27 cellular contexts compared by ENCODE assay signal in the genomic region with DNA sequence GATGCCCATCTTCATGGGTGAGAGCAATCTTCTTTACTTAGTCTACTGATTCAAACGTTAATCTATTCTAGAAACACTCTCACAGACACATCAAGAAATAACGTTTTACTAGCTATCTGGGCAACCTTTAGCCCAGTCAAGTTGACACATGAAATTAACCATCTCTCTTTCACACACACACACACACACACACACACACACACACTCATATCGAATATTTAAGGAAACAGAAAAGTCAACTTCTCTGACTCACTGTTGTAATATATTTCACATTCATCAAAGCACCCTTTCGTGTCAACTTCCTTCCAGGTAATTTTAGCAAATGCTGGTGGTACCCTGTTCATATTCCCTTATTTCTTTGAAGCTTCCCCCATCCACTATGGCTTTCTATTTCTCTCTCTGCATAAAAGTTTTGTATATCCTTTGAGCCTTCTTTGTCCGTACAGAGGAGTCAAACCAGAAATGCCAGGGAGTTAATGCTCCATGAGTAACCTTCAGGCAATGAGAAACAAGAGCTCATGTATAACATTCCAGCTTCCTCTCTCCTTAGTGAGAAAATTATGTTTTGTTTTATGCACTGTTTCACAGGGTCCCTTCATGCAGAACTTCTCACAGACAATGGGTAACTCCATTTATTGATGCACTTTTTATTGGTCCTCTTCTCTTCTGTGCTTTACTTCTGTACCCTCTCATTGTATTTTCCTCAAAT.
DNase-seq lines count a peak whose midpoint lies in the region; ATAC-seq, FAIRE-seq and TF ChIP-seq lines count a peak whose summit lies in the region.
"Had no signal": no experiment of that assay in that cellular context is flagged by ENCODE, and none has a peak within 500 bp of the region (broad histone marks: within the 10 kb centered on the region; RNA-seq: fewer than 3 reads in every experiment).

No MANE protein-coding gene starts in this region.

- no peaks in the 10 kb centered on the region for H3F3A ChIP-seq in PC-3 (ENCODE audit: low read length, unreplicated experiment)

- H3K9ac ChIP-seq in PC-3 (ENCODE audit: low read length) (no peak overlapping the region), K562 (ENCODE audit: insufficient read depth in 1 of 2, low read depth in 2 of 2, low read length in 2 of 2) (no peak overlapping the region)

- H3K36me3 Mint-ChIP-seq in activated T-cell treated with anti-CD3 and anti-CD28 coated beads, Interleukin-2, amount 50 U/mL, for 72 hours (ENCODE audit: insufficient read depth in 2 of 2), result peaks cover 10 to 17% of the 10 kb centered on the region in 2 donors
- H3K36me3 Mint-ChIP-seq in type B pancreatic cell, result peaks cover 5% of the 10 kb centered on the region
- H3K36me3 Mint-ChIP-seq: IgD-negative memory B cell had no signal

- intact Hi-C loops in PC-3 (cut with micrococcal nuclease), result no loop called here
- intact Hi-C loops in K562 (cut with micrococcal nuclease), result loop anchor here (10.0 kb wide), 1 partner anchor 70 kb away; no protein-coding TSS in a partner anchor

- H3K27ac ChIP-seq in PC-3 (ENCODE audit: low read length) (no peak overlapping the region), K562 (ENCODE audit: extremely low read depth, low read depth, low read length) (no peak overlapping the region)
- H3K27ac ChIP-seq: breast epithelium, esophagus squamous epithelium, gastroesophageal sphincter, SJSA1 had no signal

- H3K27me3 ChIP-seq in PC-3 (ENCODE audit: low read length), result no peaks in the 10 kb centered on the region
- no peaks in the 10 kb centered on the region for H3K27me3 ChIP-seq in K562 (ENCODE audit: control insufficient read depth in 2 of 2, insufficient read depth in 2 of 2, low read length in 2 of 2)
- H3K27me3 ChIP-seq: breast epithelium, esophagus squamous epithelium, gastroesophageal sphincter, SJSA1 had no signal

- H3K27me3 Mint-ChIP-seq in activated T-cell treated with anti-CD3 and anti-CD28 coated beads, Interleukin-2, amount 50 U/mL, for 72 hours (ENCODE audit: low read depth), result no peaks in the 10 kb centered on the region
- no peaks in the 10 kb centered on the region for H3K27me3 Mint-ChIP-seq in type B pancreatic cell
- H3K27me3 Mint-ChIP-seq: activated CD4-positive, alpha-beta T cell treated with anti-CD3 and anti-CD28 coated beads, Interleukin-2, amount 10 ng/mL, durations not matched to agents 7 days and 5 days; IgD-negative memory B cell had no signal

- in situ Hi-C loops in K562 (cut with MboI), result no loop called here

- H4K20me1 ChIP-seq in PC-3 (ENCODE audit: low read length) (no peaks in the 10 kb centered on the region), K562 (replicated peaks; ENCODE audit: control insufficient read depth, insufficient read depth, low read length) (no peaks in the 10 kb centered on the region)

- no peak for FAIRE-seq in K562 (lab: Jason Lieb, UNC)
- FAIRE-seq: colon, GM18507, keratinocyte, RCC 7860 had no signal

- H3K79me2 ChIP-seq in PC-3 (ENCODE audit: low read length) (no peaks in the 10 kb centered on the region), K562 (ENCODE audit: control insufficient read depth, insufficient read depth, low read length) (no peaks in the 10 kb centered on the region)

- no peaks in the 10 kb centered on the region for H3K9me1 ChIP-seq in K562 (ENCODE audit: control insufficient read depth, insufficient read depth, low read length)

- no peak for DNase-seq in activated T-cell treated with anti-CD3 and anti-CD28 coated beads, Interleukin-2, amount 50 U/mL, for 72 hours
- DNase-seq in activated T-cell treated with anti-CD3 and anti-CD28 coated beads for 4 hours (no peak), PC-3 (peak; percentile 12), K562 (ENCODE audit: extremely low read depth in 1 of 4, low spot score in 3 of 4) (no peak), renal cortical epithelial cell (ENCODE audit: low read depth) (peak; percentile 87), foreskin melanocyte (no peak), type B pancreatic cell (ENCODE audit: extremely low spot score, unreplicated experiment) (no peak)
- DNase-seq: ACHN; activated CD4-positive, alpha-beta T cell treated with anti-CD3 and anti-CD28 coated beads, Interleukin-2, amount 10 ng/mL, durations not matched to agents 7 days and 5 days; C1 segment of cervical spinal cord; effector memory CD4-positive, alpha-beta T cell; esophagus squamous epithelium; H9; hypothalamus; NCI-H510A treated with DMSO at 0.1 percent for 48 hours; NK-92 treated with Interleukin-12 subunit alpha and Interleukin-12 subunit beta, amount 100 ng/mL, for 24 hours; occipital lobe; stimulated activated CD4-positive, alpha-beta T cell treated with anti-CD3 and anti-CD28 coated beads, Interleukin-4, amount 100 ng/mL, for 24 hours had no signal

- no peak overlapping the region for H3K4me3 Mint-ChIP-seq in activated T-cell treated with anti-CD3 and anti-CD28 coated beads, Interleukin-2, amount 50 U/mL, for 72 hours
- H3K4me3 Mint-ChIP-seq in type B pancreatic cell, result no peak overlapping the region
- H3K4me3 Mint-ChIP-seq: activated CD4-positive, alpha-beta T cell treated with anti-CD3 and anti-CD28 coated beads, Interleukin-2, amount 10 ng/mL, durations not matched to agents 7 days and 5 days; H9; IgD-negative memory B cell had no signal

- BruUV-seq in PC-3 (replicated peaks; lab: Mats Ljungman, UMichigan) (no TSS peak), K562 (replicated peaks; lab: Mats Ljungman, UMichigan) (no TSS peak)

- H3K9me3 ChIP-seq in PC-3 (ENCODE audit: low read length) (no peaks in the 10 kb centered on the region), K562 (replicated peaks; ENCODE audit: control insufficient read depth, insufficient read depth, low read depth, low read length) (no peaks in the 10 kb centered on the region)
- H3K9me3 ChIP-seq: breast epithelium, esophagus squamous epithelium, gastroesophageal sphincter, SJSA1 had no signal

- 29% methylated on average over 5 of the region's 5 CpGs for WGBS in K562 (ENCODE audit: insufficient coverage, low coverage, missing lambda C conversion rate)

- H2AFZ ChIP-seq in PC-3 (ENCODE audit: low read length), result no peak overlapping the region
- H2AFZ ChIP-seq in K562 (ENCODE audit: low read depth, low read length), result peak overlapping the region; percentile 32; the same call in 1 of the 2 replicates

- H3K4me3 ChIP-seq in PC-3 (ENCODE audit: low read length) (no peak overlapping the region), K562 (no peak overlapping the region)
- H3K4me3 ChIP-seq: breast epithelium, esophagus squamous epithelium, gastroesophageal sphincter, SJSA1 had no signal

- no peaks in the 10 kb centered on the region for H3K9me2 ChIP-seq in PC-3 (replicated peaks; ENCODE audit: low read length)

- no peak for TF ChIP-seq RAD21 in K562 (CRISPR knock-in tag; conservative IDR thresholded peaks at IDR 0.05 in 1 of 2, IDR thresholded peaks at IDR 0.05 in 1 of 2)

- H3K36me3 ChIP-seq in PC-3 (ENCODE audit: low read depth, low read length) (no peaks in the 10 kb centered on the region), K562 (ENCODE audit: control insufficient read depth, insufficient read depth, low read length) (no peaks in the 10 kb centered on the region)
- H3K36me3 ChIP-seq: breast epithelium, esophagus squamous epithelium, gastroesophageal sphincter, SJSA1 had no signal

- peaks cover 53% of the 10 kb centered on the region for H3K4me1 Mint-ChIP-seq in activated T-cell treated with anti-CD3 and anti-CD28 coated beads, Interleukin-2, amount 50 U/mL, for 72 hours (ENCODE audit: low read depth)
- peaks cover 13% of the 10 kb centered on the region for H3K4me1 Mint-ChIP-seq in type B pancreatic cell (ENCODE audit: unreplicated experiment)

- H3K4me1 ChIP-seq in PC-3 (ENCODE audit: insufficient read depth, low read length) (no peaks in the 10 kb centered on the region), K562 (replicated peaks in 1 of 2; ENCODE audit: control insufficient read depth in 2 of 2, insufficient read depth in 2 of 2, low read length in 2 of 2) (no peaks in the 10 kb centered on the region)
- H3K4me1 ChIP-seq: breast epithelium, esophagus squamous epithelium, gastroesophageal sphincter, SJSA1 had no signal

- TF ChIP-seq EP300 in K562 (IDR thresholded peaks at IDR 0.05; ENCODE audit: low read length), result no peak

- H3K4me2 ChIP-seq in PC-3 (ENCODE audit: low read length) (no peak overlapping the region), K562 (ENCODE audit: insufficient read depth, low read length) (no peak overlapping the region)

- H3K27ac Mint-ChIP-seq in activated T-cell treated with anti-CD3 and anti-CD28 coated beads, Interleukin-2, amount 50 U/mL, for 72 hours, result peak overlapping the region; percentile 55
- H3K27ac Mint-ChIP-seq in type B pancreatic cell, result no peak overlapping the region
- H3K27ac Mint-ChIP-seq: activated CD4-positive, alpha-beta T cell treated with anti-CD3 and anti-CD28 coated beads, Interleukin-2, amount 10 ng/mL, durations not matched to agents 7 days and 5 days; H9 had no signal

- TF ChIP-seq POLR2A in K562 (conservative IDR thresholded peaks at IDR 0.05), result no peak

- TF ChIP-seq CTCF in PC-3 (conservative IDR thresholded peaks at IDR 0.05; ENCODE audit: low read depth, low read length) (no peak), K562 (IDR thresholded peaks at IDR 0.05 in 2 of 3, conservative IDR thresholded peaks at IDR 0.05 in 1 of 3; ENCODE audit: insufficient read depth in 2 of 3, low read depth in 1 of 3, low read length in 3 of 3) (no peak), type B pancreatic cell (conservative IDR thresholded peaks at IDR 0.05) (no peak)

- POLR2A ChIA-PET in PC-3 (lab: Charles Lee; ENCODE audit: unreplicated experiment), result no interaction called here
- POLR2A ChIA-PET in K562 (lab: Yijun Ruan, JAX), result no interaction called here

- peaks cover 7 to 11% of the 10 kb centered on the region in 2 donors for H3K9me3 Mint-ChIP-seq in activated T-cell treated with anti-CD3 and anti-CD28 coated beads, Interleukin-2, amount 50 U/mL, for 72 hours
- peaks cover 5% of the 10 kb centered on the region for H3K9me3 Mint-ChIP-seq in type B pancreatic cell

- CTCF ChIA-PET in PC-3 (lab: Charles Lee) (no interaction called here), K562 (lab: Yijun Ruan, JAX; ENCODE audit: low intra/inter-chr PET ratio) (no interaction called here)

- peak in 1 of 2 donors; percentile 41 for ATAC-seq in activated T-cell treated with anti-CD3 and anti-CD28 coated beads, Interleukin-2, amount 50 U/mL, for 72 hours (replicated peaks in 1 of 2)
- ATAC-seq in PC-3, result no peak
- ATAC-seq in K562, result no peak
- no peak for ATAC-seq in GM19324 (IDR thresholded peaks at IDR 0.05; ENCODE audit: low FRiP score, unreplicated experiment)
- ATAC-seq: gastroesophageal sphincter had no signal

TF ChIP-seq in K562, 482 proteins besides CTCF, POLR2A, EP300 and RAD21 (continues in another document):
- no peak for TF ChIP-seq EHMT2 (IDR thresholded peaks at IDR 0.05)
- no peak for TF ChIP-seq GTF2E2 (tag; IDR thresholded peaks at IDR 0.05)
- no peak for TF ChIP-seq PHF8 (IDR thresholded peaks at IDR 0.05; ENCODE audit: borderline replicate concordance, low read length)
- no peak for TF ChIP-seq DNMT1 (IDR thresholded peaks at IDR 0.05)

Comparison
In these comparisons a context has a peak if more than half of its experiments do, and no peak if none do; other contexts are left out.
1. DNase-seq: peak in PC-3 (single experiment) and renal cortical epithelial cell (single experiment); none in activated T-cell treated with anti-CD3 and anti-CD28 coated beads, Interleukin-2, amount 50 U/mL, for 72 hours (0 of 2), activated T-cell treated with anti-CD3 and anti-CD28 coated beads for 4 hours (single experiment), K562 (0 of 4), foreskin melanocyte (single experiment) and type B pancreatic cell (single experiment).